In the genomic region with DNA sequence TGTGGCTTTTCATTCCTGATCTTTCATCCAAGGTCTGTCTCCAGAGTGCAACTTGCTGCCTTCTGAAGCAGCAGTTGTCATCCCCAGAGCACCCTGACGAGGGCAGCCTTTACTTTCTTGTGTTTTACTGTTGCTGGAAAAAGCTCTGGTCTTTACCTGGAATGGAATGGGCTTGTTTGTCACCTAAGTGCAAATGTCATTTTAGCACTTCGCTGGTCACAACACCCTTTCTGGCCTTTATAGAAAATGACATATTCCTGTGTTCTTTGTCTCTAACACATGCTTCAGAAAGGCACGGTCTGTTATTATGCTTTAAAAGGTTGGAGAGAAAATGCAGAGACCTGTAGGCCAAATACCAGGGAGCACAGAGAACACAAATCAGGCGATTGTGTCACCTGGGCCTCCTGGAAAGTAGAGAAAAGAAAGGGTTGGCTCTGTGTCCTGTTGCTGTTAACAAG, we compare ENCODE assay signal across 8 cellular contexts.
A peak's percentile ranks its signal among the peaks of the same experiment; 100 is the strongest.
DNase-seq lines count a peak whose midpoint lies in the region; ATAC-seq and TF ChIP-seq lines count a peak whose summit lies in the region.

No MANE protein-coding gene starts in this region.

- 18% methylated on average over 4 of the region's 4 CpGs for WGBS in right cardiac atrium
- 25% methylated on average over 4 of the region's 4 CpGs for WGBS in smooth muscle cell (ENCODE audit: low lambda C conversion rate)
- WGBS in lower leg skin, 2 donors, result 9 to 16% methylated on average over 4 of the region's 4 CpGs

- H3K9ac ChIP-seq in Loucy (ENCODE audit: low read depth, low read length, poor library complexity, severe bottlenecking) (no peak overlapping the region), smooth muscle cell (ENCODE audit: low read depth) (no peak overlapping the region)

- H3K27me3 ChIP-seq in Loucy (ENCODE audit: insufficient read depth, low read length, poor library complexity, severe bottlenecking) (no peaks in the 10 kb centered on the region), WERI-Rb-1 (ENCODE audit: insufficient read depth, low read depth, severe bottlenecking) (no peaks in the 10 kb centered on the region), right cardiac atrium (ENCODE audit: control insufficient read depth, insufficient read depth) (no peaks in the 10 kb centered on the region), smooth muscle cell (ENCODE audit: low read depth) (peaks cover 4% of the 10 kb centered on the region)

- DNase-seq in ACHN, result peak; percentile 33
- peak; percentile 29 for DNase-seq in GM12865 (ENCODE audit: low read depth)
- DNase-seq in WERI-Rb-1, result peak; percentile 66
- DNase-seq in right cardiac atrium, result peak in 2 of 3 donors; percentile 12 to 62
- DNase-seq in smooth muscle cell (lab: John Stamatoyannopoulos, UW; ENCODE audit: unreplicated experiment), result no peak
- DNase-seq in activated CD4-positive, CD25-positive, alpha-beta regulatory T cell treated with anti-CD3 and anti-CD28 coated beads, Interleukin-2, amount 50 U/mL, for 72 hours, result no peak
- DNase-seq in lower leg skin (ENCODE audit: low spot score in 2 of 2), result no peak

- H2AFZ ChIP-seq in Loucy (ENCODE audit: low read length), result peak overlapping the region; percentile 15; the same call in 1 of the 2 replicates
- H2AFZ ChIP-seq in smooth muscle cell (ENCODE audit: low read depth), result no peak overlapping the region

- intact Hi-C loops in right cardiac atrium (cut with DNase I), result no loop called here
- intact Hi-C loops in lower leg skin (cut with DNase I; ENCODE audit: low total_unique reads), result no loop called here

- ATAC-seq in right cardiac atrium, result peak in 1 of 2 donors; percentile 31

- H3K4me1 ChIP-seq in Loucy (ENCODE audit: insufficient read depth, low read length, poor library complexity, severe bottlenecking), result no peaks in the 10 kb centered on the region
- H3K4me1 ChIP-seq in right cardiac atrium (ENCODE audit: control insufficient read depth, insufficient read depth, low read length), result no peaks in the 10 kb centered on the region
- H3K4me1 ChIP-seq in smooth muscle cell (ENCODE audit: low read depth), result no peaks in the 10 kb centered on the region

- H3K27ac ChIP-seq in WERI-Rb-1 (no peak overlapping the region), right cardiac atrium (ENCODE audit: low read length) (no peak overlapping the region), smooth muscle cell (ENCODE audit: low read depth) (no peak overlapping the region)

- H3K79me2 ChIP-seq in Loucy (ENCODE audit: insufficient read depth, low read length) (no peaks in the 10 kb centered on the region), smooth muscle cell (ENCODE audit: low read depth) (no peaks in the 10 kb centered on the region)

- H3F3A ChIP-seq in Loucy (ENCODE audit: low read depth) (no peaks in the 10 kb centered on the region), smooth muscle cell (ENCODE audit: low read depth) (no peaks in the 10 kb centered on the region)

- TF ChIP-seq POLR2A in lower leg skin (IDR thresholded peaks at IDR 0.05), result no peak

- peak; percentile 61 for TF ChIP-seq CTCF in GM12865 (IDR thresholded peaks at IDR 0.05; ENCODE audit: insufficient read depth, low read depth, low read length, missing control alignments)
- TF ChIP-seq CTCF in Loucy (conservative IDR thresholded peaks at IDR 0.05; ENCODE audit: low read length), result peak; percentile 85
- TF ChIP-seq CTCF in WERI-Rb-1 (IDR thresholded peaks at IDR 0.05; ENCODE audit: low read depth, low read length), result peak; percentile 91
- TF ChIP-seq CTCF in smooth muscle cell (IDR thresholded peaks at IDR 0.05; ENCODE audit: borderline replicate concordance, insufficient read depth, poor library complexity, severe bottlenecking), result peak; percentile 81
- TF ChIP-seq CTCF in lower leg skin (IDR thresholded peaks at IDR 0.05), result no peak

- H3K4me3 ChIP-seq in GM12865 (ENCODE audit: low read depth, low read length) (no peak overlapping the region), Loucy (ENCODE audit: low read length, poor library complexity, severe bottlenecking) (no peak overlapping the region), WERI-Rb-1 (ENCODE audit: low read depth, low read length) (no peak overlapping the region), right cardiac atrium (ENCODE audit: low read length) (no peak overlapping the region), smooth muscle cell (no peak overlapping the region), lower leg skin (ENCODE audit: low read depth, poor library complexity, severe bottlenecking) (no peak overlapping the region)

- no peaks in the 10 kb centered on the region for H3K9me2 ChIP-seq in Loucy (replicated peaks; ENCODE audit: low read depth, low read length)

- in situ Hi-C loops in ACHN (cut with HindIII; ENCODE audit: low pct_ligation_motif_present, low pct_unique_long_range_greater_than_20kb, low sequenced_read_pairs), result no loop called here

- H3K36me3 ChIP-seq in Loucy (ENCODE audit: insufficient read depth, low read length), result no peaks in the 10 kb centered on the region
- H3K36me3 ChIP-seq in WERI-Rb-1, result no peaks in the 10 kb centered on the region
- no peaks in the 10 kb centered on the region for H3K36me3 ChIP-seq in smooth muscle cell (ENCODE audit: low read depth)

- H3K4me2 ChIP-seq in Loucy (ENCODE audit: low read depth, low read length, poor library complexity, severe bottlenecking) (no peak overlapping the region), smooth muscle cell (no peak overlapping the region)

- H4K20me1 ChIP-seq in Loucy (ENCODE audit: insufficient read depth, low read length, poor library complexity, severe bottlenecking), result no peaks in the 10 kb centered on the region
- no peaks in the 10 kb centered on the region for H4K20me1 ChIP-seq in smooth muscle cell (ENCODE audit: low read depth)

- no peaks in the 10 kb centered on the region for H3K9me3 ChIP-seq in Loucy (ENCODE audit: insufficient read depth, low read depth, low read length)
- no peaks in the 10 kb centered on the region for H3K9me3 ChIP-seq in WERI-Rb-1 (ENCODE audit: severe bottlenecking)
- no peaks in the 10 kb centered on the region for H3K9me3 ChIP-seq in right cardiac atrium (ENCODE audit: control insufficient read depth, low read length)
- no peaks in the 10 kb centered on the region for H3K9me3 ChIP-seq in smooth muscle cell (replicated peaks; ENCODE audit: low read depth)

Comparison
In these comparisons a context has a peak if more than half of its experiments do, and no peak if none do; other contexts are left out.
1. DNase-seq: peak in ACHN (single experiment), GM12865 (single experiment), WERI-Rb-1 (single experiment) and right cardiac atrium (2 of 3); none in smooth muscle cell (single experiment), activated CD4-positive, CD25-positive, alpha-beta regulatory T cell treated with anti-CD3 and anti-CD28 coated beads, Interleukin-2, amount 50 U/mL, for 72 hours (single experiment) and lower leg skin (0 of 2).
2. CTCF ChIP-seq: peak in GM12865 (single experiment), Loucy (single experiment), WERI-Rb-1 (single experiment) and smooth muscle cell (single experiment); none in lower leg skin (0 of 3).